In the genomic region with DNA sequence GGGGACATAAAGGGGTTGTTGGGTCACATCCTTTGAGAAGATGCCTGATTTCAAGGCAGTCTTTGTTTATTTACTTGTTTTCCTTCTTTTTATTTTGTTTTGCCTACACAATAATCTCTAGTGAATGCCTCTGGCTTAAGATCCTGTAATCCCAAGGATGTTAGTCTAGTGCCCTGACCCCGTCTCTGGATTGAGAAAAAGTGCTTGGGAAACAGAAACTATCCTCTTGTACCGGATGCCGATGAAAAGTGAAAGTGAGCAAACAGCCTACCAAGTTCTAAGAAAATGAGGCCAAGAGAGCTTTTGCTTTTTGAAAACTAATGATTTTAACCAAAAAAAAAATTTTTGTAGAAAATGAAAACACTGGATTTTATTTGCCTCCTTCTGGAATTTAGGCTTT, we compare ENCODE assay signal across 13 cellular contexts. TPM values are rescaled to one million over a fixed set of nuclear protein-coding genes. Genes with fewer than 3 reads are reported as not detected.
A peak's percentile ranks its signal among the peaks of the same experiment; 100 is the strongest.
DNase-seq lines count a peak whose midpoint lies in the region; ATAC-seq and FAIRE-seq lines count a peak whose summit lies in the region.
"Had no signal": no experiment of that assay in that cellular context is flagged by ENCODE, and none has a peak within 500 bp of the region (broad histone marks: within the 10 kb centered on the region; RNA-seq: fewer than 3 reads in every experiment).

No MANE protein-coding gene starts in this region.

- DNase-seq in GM18507 (ENCODE audit: extremely low spot score, insufficient read length, low read depth) (peak; percentile 30), NCI-H1048 (lab: John Stamatoyannopoulos, UW) (no peak)
- DNase-seq in central memory CD8-positive, alpha-beta T cell (ENCODE audit: low spot score in 2 of 2): no peak
- no peak for DNase-seq in natural killer cell treated with Interleukin-12 subunit alpha and Interleukin-12 subunit beta and Interleukin-15 and Interleukin-18, amount 100 ng/mL, for 72 hours (ENCODE audit: low spot score)
- no peak for DNase-seq in effector CD8-positive, alpha-beta T cell (lab: John Stamatoyannopoulos, UW)
- DNase-seq: DMS53, glutamatergic neuron, NCI-H187 had no signal

- H3K4me1 Mint-ChIP-seq in central memory CD8-positive, alpha-beta T cell: peaks cover 87% of the 10 kb centered on the region
- peaks cover 76 to 80% of the 10 kb centered on the region in 2 donors for H3K4me1 Mint-ChIP-seq in natural killer cell treated with Interleukin-12 subunit alpha and Interleukin-12 subunit beta and Interleukin-15 and Interleukin-18, amount 100 ng/mL, for 72 hours (ENCODE audit: low read depth in 2 of 2)

- peak overlapping the region; percentile 94 for H2AFZ ChIP-seq in ACC112 (ENCODE audit: low read length, unreplicated experiment)

- ATAC-seq in central memory CD8-positive, alpha-beta T cell (replicated peaks; ENCODE audit: extremely low read depth, poor library complexity, severe bottlenecking): no peak
- ATAC-seq in natural killer cell treated with Interleukin-12 subunit alpha and Interleukin-12 subunit beta and Interleukin-15 and Interleukin-18, amount 100 ng/mL, for 72 hours: peak in 1 of 2 donors; percentile 41
- ATAC-seq in HG03469 (IDR thresholded peaks at IDR 0.05; ENCODE audit: unreplicated experiment) (no peak), GM21447 (IDR thresholded peaks at IDR 0.05; ENCODE audit: unreplicated experiment) (no peak)

- no peaks in the 10 kb centered on the region for H3K36me3 ChIP-seq in ACC112 (ENCODE audit: insufficient read depth, low read length)

- FAIRE-seq in GM18507 (lab: Jason Lieb, UNC): peak; percentile 77

- no peaks in the 10 kb centered on the region for H3K27me3 Mint-ChIP-seq in central memory CD8-positive, alpha-beta T cell
- no peaks in the 10 kb centered on the region for H3K27me3 Mint-ChIP-seq in natural killer cell treated with Interleukin-12 subunit alpha and Interleukin-12 subunit beta and Interleukin-15 and Interleukin-18, amount 100 ng/mL, for 72 hours
- H3K27me3 Mint-ChIP-seq: type B pancreatic cell had no signal

- H3K27me3 ChIP-seq in ACC112 (ENCODE audit: insufficient read depth, low read length): no peaks in the 10 kb centered on the region

- peak overlapping the region; percentile 53 for H3K4me3 ChIP-seq in ACC112 (ENCODE audit: low read depth, low read length)

- H3K79me2 ChIP-seq in ACC112 (ENCODE audit: control insufficient read depth, insufficient read depth, low read length, unreplicated experiment): no peaks in the 10 kb centered on the region

- peaks cover 6% of the 10 kb centered on the region for H3K9me3 Mint-ChIP-seq in central memory CD8-positive, alpha-beta T cell
- H3K9me3 Mint-ChIP-seq in natural killer cell treated with Interleukin-12 subunit alpha and Interleukin-12 subunit beta and Interleukin-15 and Interleukin-18, amount 100 ng/mL, for 72 hours: no peaks in the 10 kb centered on the region
- H3K9me3 Mint-ChIP-seq: type B pancreatic cell had no signal

- peak overlapping the region; percentile 22; the same call in 1 of the 2 replicates for H3K27ac ChIP-seq in ACC112 (ENCODE audit: low read depth, low read length)

- peak overlapping the region; percentile 99 for H3K27ac Mint-ChIP-seq in central memory CD8-positive, alpha-beta T cell (ENCODE audit: low read depth)
- H3K27ac Mint-ChIP-seq in natural killer cell treated with Interleukin-12 subunit alpha and Interleukin-12 subunit beta and Interleukin-15 and Interleukin-18, amount 100 ng/mL, for 72 hours: peak overlapping the region; percentile 86 to 97
- H3K27ac Mint-ChIP-seq: type B pancreatic cell had no signal

- peak overlapping the region; percentile 81 for H3K4me3 Mint-ChIP-seq in central memory CD8-positive, alpha-beta T cell
- H3K4me3 Mint-ChIP-seq in natural killer cell treated with Interleukin-12 subunit alpha and Interleukin-12 subunit beta and Interleukin-15 and Interleukin-18, amount 100 ng/mL, for 72 hours: peak overlapping the region; percentile 81
- H3K4me3 Mint-ChIP-seq: type B pancreatic cell had no signal

- peaks cover 19% of the 10 kb centered on the region for H3K4me1 ChIP-seq in ACC112 (ENCODE audit: control insufficient read depth, insufficient read depth, low read length, unreplicated experiment)

- H3K36me3 Mint-ChIP-seq in central memory CD8-positive, alpha-beta T cell (ENCODE audit: insufficient read depth): peaks cover 50% of the 10 kb centered on the region
- H3K36me3 Mint-ChIP-seq in natural killer cell treated with Interleukin-12 subunit alpha and Interleukin-12 subunit beta and Interleukin-15 and Interleukin-18, amount 100 ng/mL, for 72 hours: peaks cover 10% of the 10 kb centered on the region
- H3K36me3 Mint-ChIP-seq: type B pancreatic cell had no signal

RNA-seq across cellular contexts. Expression of a gene that starts 42.1 kb away (rescaled TPM):
- total RNA-seq in natural killer cell treated with Interleukin-12 subunit alpha and Interleukin-12 subunit beta and Interleukin-15 and Interleukin-18, amount 100 ng/mL, for 72 hours: under 1 TPM in 1 of 2 donors, not detected in 1; 0.39 TPM
- total RNA-seq: SK-MEL-5 had no signal
